ENCODE assay signal across 15 cellular contexts in the genomic region with DNA sequence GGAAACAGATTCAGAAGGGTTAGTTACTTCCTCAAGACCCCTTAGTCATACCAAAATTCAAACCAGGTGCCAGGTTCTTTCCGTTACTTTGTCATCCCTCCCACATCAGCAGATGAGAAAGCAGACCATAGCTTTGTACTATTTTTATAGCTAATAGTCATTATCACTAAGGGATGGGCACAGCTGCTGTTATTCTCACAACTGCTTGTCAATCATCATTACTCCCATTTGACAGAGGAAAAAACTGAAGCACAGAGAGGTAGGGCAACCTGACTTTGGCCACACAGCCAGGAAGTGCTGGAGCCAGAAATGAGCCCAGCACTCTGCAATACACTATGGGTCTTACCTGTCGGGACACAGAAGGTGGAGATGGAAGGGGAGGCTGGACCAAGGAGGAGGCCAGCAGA. TPM values are rescaled to one million over a fixed set of nuclear protein-coding genes. Genes with fewer than 3 reads are reported as not detected.
A peak's percentile ranks its signal among the peaks of the same experiment; 100 is the strongest.
DNase-seq lines count a peak whose midpoint lies in the region; ATAC-seq and TF ChIP-seq lines count a peak whose summit lies in the region.
"Had no signal": no experiment of that assay in that cellular context is flagged by ENCODE, and none has a peak within 500 bp of the region (broad histone marks: within the 10 kb centered on the region; RNA-seq: fewer than 3 reads in every experiment).

No MANE protein-coding gene starts in this region.

- DNase-seq in GM12865 (ENCODE audit: low read depth) (peak; percentile 75), myocyte (ENCODE audit: low read depth) (peak; percentile 66), NCI-H2029 (lab: John Stamatoyannopoulos, UW) (no peak), NCI-H146 (lab: John Stamatoyannopoulos, UW) (no peak)
- no peak for DNase-seq in stimulated activated effector memory CD8-positive, alpha-beta T cell treated with anti-CD3 and anti-CD28 coated beads, Interleukin-12 subunit alpha, Interleukin-12 subunit beta, amount 100 ng/mL, for 72 hours (ENCODE audit: low spot score in 2 of 2)
- DNase-seq: ACHN; BE2C; C1 segment of cervical spinal cord; CD4-positive, CD25-positive, alpha-beta regulatory T cell; CD8-positive, alpha-beta memory T cell; COR-L47; GOT3; H9 had no signal

- TF ChIP-seq CTCF in GM12865 (IDR thresholded peaks at IDR 0.05; ENCODE audit: insufficient read depth, low read depth, low read length, missing control alignments), result no peak

- H3K9me3 Mint-ChIP-seq in stimulated activated effector memory CD8-positive, alpha-beta T cell treated with anti-CD3 and anti-CD28 coated beads, Interleukin-12 subunit alpha, Interleukin-12 subunit beta, amount 100 ng/mL, for 72 hours, result no peaks in the 10 kb centered on the region
- H3K9me3 Mint-ChIP-seq: CD8-positive, alpha-beta memory T cell had no signal

- H3K36me3 Mint-ChIP-seq in stimulated activated effector memory CD8-positive, alpha-beta T cell treated with anti-CD3 and anti-CD28 coated beads, Interleukin-12 subunit alpha, Interleukin-12 subunit beta, amount 100 ng/mL, for 72 hours, result no peaks in the 10 kb centered on the region
- H3K36me3 Mint-ChIP-seq: CD4-positive, CD25-positive, alpha-beta regulatory T cell; CD8-positive, alpha-beta memory T cell had no signal

- H3K4me3 Mint-ChIP-seq in stimulated activated effector memory CD8-positive, alpha-beta T cell treated with anti-CD3 and anti-CD28 coated beads, Interleukin-12 subunit alpha, Interleukin-12 subunit beta, amount 100 ng/mL, for 72 hours, result no peak overlapping the region
- H3K4me3 Mint-ChIP-seq: CD4-positive, CD25-positive, alpha-beta regulatory T cell; CD8-positive, alpha-beta memory T cell; H9 had no signal

- no peak overlapping the region for H3K27ac Mint-ChIP-seq in stimulated activated effector memory CD8-positive, alpha-beta T cell treated with anti-CD3 and anti-CD28 coated beads, Interleukin-12 subunit alpha, Interleukin-12 subunit beta, amount 100 ng/mL, for 72 hours
- H3K27ac Mint-ChIP-seq: H9 had no signal

- no peaks in the 10 kb centered on the region for H3K4me1 Mint-ChIP-seq in stimulated activated effector memory CD8-positive, alpha-beta T cell treated with anti-CD3 and anti-CD28 coated beads, Interleukin-12 subunit alpha, Interleukin-12 subunit beta, amount 100 ng/mL, for 72 hours
- H3K4me1 Mint-ChIP-seq: CD4-positive, CD25-positive, alpha-beta regulatory T cell; CD8-positive, alpha-beta memory T cell had no signal

- peak; percentile 60 for ATAC-seq in GM18868 (IDR thresholded peaks at IDR 0.05; ENCODE audit: unreplicated experiment)
- peak; percentile 22 for ATAC-seq in stimulated activated effector memory CD8-positive, alpha-beta T cell treated with anti-CD3 and anti-CD28 coated beads, Interleukin-12 subunit alpha, Interleukin-12 subunit beta, amount 100 ng/mL, for 72 hours
- no peak for ATAC-seq in GM21717 (IDR thresholded peaks at IDR 0.05; ENCODE audit: unreplicated experiment)

- no peak overlapping the region for H3K4me3 ChIP-seq in GM12865 (ENCODE audit: low read depth, low read length)

RNA-seq across cellular contexts. Expression of gene TEKT5, which starts 30.0 kb away (rescaled TPM):
- not detected in 2 replicates for total RNA-seq in myocyte
- polyA plus RNA-seq in myocyte (2012), result 0.10 TPM
- total RNA-seq: CD4-positive, CD25-positive, alpha-beta regulatory T cell; CD8-positive, alpha-beta memory T cell had no signal
- polyA plus RNA-seq: CD8-positive, alpha-beta memory T cell had no signal

Comparison
In these comparisons a context has a peak if more than half of its experiments do, and no peak if none do; other contexts are left out.
1. DNase-seq: peak in GM12865 (single experiment) and myocyte (single experiment); none in stimulated activated effector memory CD8-positive, alpha-beta T cell treated with anti-CD3 and anti-CD28 coated beads, Interleukin-12 subunit alpha, Interleukin-12 subunit beta, amount 100 ng/mL, for 72 hours (0 of 2), NCI-H2029 (single experiment) and NCI-H146 (single experiment).